ENCODE assay signal across 11 cellular contexts in the genomic region with DNA sequence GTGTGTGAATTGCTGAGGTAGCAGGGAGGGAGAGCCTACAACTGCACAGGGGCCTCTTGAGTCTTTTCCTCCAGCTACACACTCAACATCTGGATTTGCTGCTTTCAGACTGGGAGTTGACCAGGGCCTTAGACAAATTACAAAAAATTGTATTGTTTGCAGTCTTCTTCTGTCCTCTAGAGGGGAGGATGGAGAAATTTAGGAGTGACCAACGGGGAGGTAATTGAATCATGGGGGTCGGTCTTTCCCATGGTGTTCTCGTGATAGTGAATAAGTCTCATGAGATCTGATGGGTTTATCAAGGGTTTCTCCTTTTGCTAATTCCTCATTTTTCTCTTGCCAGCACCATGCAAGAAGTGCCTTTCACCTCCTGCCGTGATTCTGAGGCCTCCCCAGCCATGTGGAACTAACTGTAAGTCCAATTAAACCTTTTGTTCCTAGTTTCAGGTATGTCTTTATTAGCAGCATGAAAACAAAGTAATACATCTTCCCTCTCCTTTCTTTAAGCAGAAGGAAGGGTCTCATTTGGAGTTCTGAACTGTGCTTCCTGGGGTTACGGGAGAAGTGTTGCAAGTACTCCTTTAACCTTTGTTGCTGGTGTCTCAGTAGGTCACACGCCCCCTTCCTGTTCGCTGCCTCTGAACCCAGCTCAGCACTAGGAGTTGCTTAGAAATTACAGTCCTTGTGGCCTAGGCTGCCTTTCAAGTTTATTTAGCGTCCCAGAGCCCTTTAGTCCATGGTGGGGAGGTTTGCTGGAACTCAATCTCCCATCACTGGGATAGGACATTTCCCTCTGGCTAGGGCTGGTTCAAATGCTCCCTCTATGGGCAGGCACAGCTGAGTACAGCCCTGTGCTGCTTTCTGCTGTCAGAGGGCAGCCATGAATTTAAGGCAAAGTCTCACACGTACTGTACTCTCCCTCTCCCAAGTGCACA. TPM values are rescaled to one million over a fixed set of nuclear protein-coding genes. Genes with fewer than 3 reads are reported as not detected.
DNase-seq lines count a peak whose midpoint lies in the region; ATAC-seq and TF ChIP-seq lines count a peak whose summit lies in the region.
"Had no signal": no experiment of that assay in that cellular context is flagged by ENCODE, and none has a peak within 500 bp of the region (broad histone marks: within the 10 kb centered on the region; RNA-seq: fewer than 3 reads in every experiment).

No MANE protein-coding gene starts in this region.

- intact Hi-C loops in activated CD4-positive, alpha-beta T cell treated with anti-CD3 and anti-CD28 coated beads for 36 hours (cut with DNase I, micrococcal nuclease), result no loop called here

- no peak overlapping the region for H3K27ac Mint-ChIP-seq in activated CD4-positive, alpha-beta T cell treated with anti-CD3 and anti-CD28 coated beads for 36 hours
- no peak overlapping the region for H3K27ac Mint-ChIP-seq in chondrocyte (ENCODE audit: unreplicated experiment)

- CTCF ChIA-PET in activated CD4-positive, alpha-beta T cell treated with anti-CD3 and anti-CD28 coated beads for 36 hours (lab: Charles Lee), result interaction anchor here (0.5 to 1.2 kb wide), 2 partner anchors 85 to 242 kb away, joined by 3 to 6 read pairs; no protein-coding TSS in a partner anchor

- no peaks in the 10 kb centered on the region for H3K36me3 Mint-ChIP-seq in activated CD4-positive, alpha-beta T cell treated with anti-CD3 and anti-CD28 coated beads for 36 hours (ENCODE audit: low read depth)
- no peaks in the 10 kb centered on the region for H3K36me3 Mint-ChIP-seq in chondrocyte (ENCODE audit: low read depth)

- H3K9me3 Mint-ChIP-seq in activated CD4-positive, alpha-beta T cell treated with anti-CD3 and anti-CD28 coated beads for 36 hours (ENCODE audit: low read depth), result no peaks in the 10 kb centered on the region
- no peaks in the 10 kb centered on the region for H3K9me3 Mint-ChIP-seq in chondrocyte (ENCODE audit: low read depth)
- H3K9me3 Mint-ChIP-seq: central memory CD8-positive, alpha-beta T cell had no signal

- DNase-seq in activated CD4-positive, alpha-beta T cell treated with anti-CD3 and anti-CD28 coated beads for 36 hours, result peak; percentile 31
- no peak for DNase-seq in activated CD4-positive, alpha-beta T cell treated with anti-CD3 and anti-CD28 coated beads, Interleukin-2, amount 50 U/mL, for 4 hours
- no peak for DNase-seq in chondrocyte (ENCODE audit: low spot score)
- DNase-seq in renal cortical epithelial cell (ENCODE audit: low read depth), result peak; percentile 12
- DNase-seq in NCI-H2227 treated with DMSO at 0.1 percent for 48 hours (lab: John Stamatoyannopoulos, UW), result no peak
- DNase-seq: ACHN had no signal

- H3K27me3 Mint-ChIP-seq in activated CD4-positive, alpha-beta T cell treated with anti-CD3 and anti-CD28 coated beads for 36 hours, result peaks cover 5% of the 10 kb centered on the region
- peaks cover 42% of the 10 kb centered on the region for H3K27me3 Mint-ChIP-seq in chondrocyte (ENCODE audit: low read depth)

- POLR2A ChIA-PET in activated CD4-positive, alpha-beta T cell treated with anti-CD3 and anti-CD28 coated beads for 36 hours (lab: Charles Lee), result no interaction called here

- no peak overlapping the region for H3K4me3 Mint-ChIP-seq in activated CD4-positive, alpha-beta T cell treated with anti-CD3 and anti-CD28 coated beads for 36 hours
- no peak overlapping the region for H3K4me3 Mint-ChIP-seq in chondrocyte (ENCODE audit: unreplicated experiment)
- H3K4me3 Mint-ChIP-seq: central memory CD8-positive, alpha-beta T cell had no signal

- peak; percentile 20 for TF ChIP-seq CTCF in chondrocyte (IDR thresholded peaks at IDR 0.05)

- peak; percentile 65 for ATAC-seq in activated CD4-positive, alpha-beta T cell treated with anti-CD3 and anti-CD28 coated beads for 36 hours
- ATAC-seq in HG02870 (IDR thresholded peaks at IDR 0.05; ENCODE audit: unreplicated experiment) (peak; percentile 71), GM19452 (IDR thresholded peaks at IDR 0.05; ENCODE audit: unreplicated experiment) (no peak), GM21381 (IDR thresholded peaks at IDR 0.05; ENCODE audit: unreplicated experiment) (no peak)

- no peaks in the 10 kb centered on the region for H3K4me1 Mint-ChIP-seq in activated CD4-positive, alpha-beta T cell treated with anti-CD3 and anti-CD28 coated beads for 36 hours
- no peaks in the 10 kb centered on the region for H3K4me1 Mint-ChIP-seq in chondrocyte (ENCODE audit: low read depth)
- H3K4me1 Mint-ChIP-seq: central memory CD8-positive, alpha-beta T cell had no signal

RNA-seq across cellular contexts. Expression of a gene that starts 4.4 kb away (rescaled TPM):
- not detected for total RNA-seq in activated CD4-positive, alpha-beta T cell treated with anti-CD3 and anti-CD28 coated beads for 36 hours
- total RNA-seq in chondrocyte, result not detected in 3 replicates
- total RNA-seq in renal cortical epithelial cell, result not detected in 2 replicates
- total RNA-seq: lung had no signal

RNA-seq across cellular contexts. Expression of a gene that starts 26.9 kb away (rescaled TPM):
- total RNA-seq in activated CD4-positive, alpha-beta T cell treated with anti-CD3 and anti-CD28 coated beads for 36 hours, result not detected
- total RNA-seq in chondrocyte (not detected in 3 replicates), renal cortical epithelial cell (not detected in 2 replicates)
- total RNA-seq: lung had no signal

RNA-seq across cellular contexts. Expression of a gene that starts 28.2 kb away (rescaled TPM):
- total RNA-seq in activated CD4-positive, alpha-beta T cell treated with anti-CD3 and anti-CD28 coated beads for 36 hours, result not detected
- not detected in 3 replicates for total RNA-seq in chondrocyte
- not detected in 2 replicates for total RNA-seq in renal cortical epithelial cell
- total RNA-seq: lung had no signal

RNA-seq across cellular contexts. Expression of a gene that starts 45.5 kb away (rescaled TPM):
- total RNA-seq in activated CD4-positive, alpha-beta T cell treated with anti-CD3 and anti-CD28 coated beads for 36 hours, result not detected
- not detected in 3 replicates for total RNA-seq in chondrocyte
- not detected in 2 replicates for total RNA-seq in renal cortical epithelial cell
- total RNA-seq: lung had no signal

Comparison
In these comparisons a context has a peak if more than half of its experiments do, and no peak if none do; other contexts are left out.
1. DNase-seq: peak in activated CD4-positive, alpha-beta T cell treated with anti-CD3 and anti-CD28 coated beads for 36 hours (single experiment) and renal cortical epithelial cell (single experiment); none in activated CD4-positive, alpha-beta T cell treated with anti-CD3 and anti-CD28 coated beads, Interleukin-2, amount 50 U/mL, for 4 hours (0 of 2), chondrocyte (single experiment) and NCI-H2227 treated with DMSO at 0.1 percent for 48 hours (single experiment).
2. ATAC-seq: peak in activated CD4-positive, alpha-beta T cell treated with anti-CD3 and anti-CD28 coated beads for 36 hours (single experiment) and HG02870 (single experiment); none in GM19452 (single experiment) and GM21381 (single experiment).